Comparison of ENCODE assay signal across 25 cellular contexts in genomic region chr11:13777341-13777985, GRCh38.
DNase-seq lines count a peak whose midpoint lies in the region; ATAC-seq, FAIRE-seq and TF ChIP-seq lines count a peak whose summit lies in the region.
"Had no signal": no experiment of that assay in that cellular context is flagged by ENCODE, and none has a peak within 500 bp of the region (broad histone marks: within the 10 kb centered on the region; RNA-seq: fewer than 3 reads in every experiment).

No MANE protein-coding gene starts in this region.

- H3K27me3 ChIP-seq in CD4-positive, CD25-positive, alpha-beta regulatory T cell (ENCODE audit: control insufficient read depth, insufficient read depth, low read length), result peaks cover 4% of the 10 kb centered on the region
- H3K27me3 ChIP-seq in HUES48 (ENCODE audit: control insufficient read depth, insufficient read depth, low read length) (no peaks in the 10 kb centered on the region), H1 (replicated peaks in 1 of 4; ENCODE audit: control insufficient read depth in 3 of 4, extremely low read depth in 1 of 4, insufficient read depth in 3 of 4, low read length in 3 of 4) (no peaks in the 10 kb centered on the region), mesendoderm (ENCODE audit: insufficient read depth, low read length, poor library complexity) (no peaks in the 10 kb centered on the region)
- H3K27me3 ChIP-seq: BLaER1 treated with 17β-estradiol and CSF1 and Interleukin-3, amounts not matched to agents 10 nM and 100 nM; Peyer's patch had no signal

- H3K23me2 ChIP-seq in H1 (ENCODE audit: low read depth, low read length), result no peaks in the 10 kb centered on the region

- CTCF ChIA-PET in H1 (lab: Charles Lee; ENCODE audit: partially characterized antibody), result interaction anchor here (0.6 to 3.9 kb wide), 8 partner anchors 15 to 677 kb away, joined by 3 to 23 read pairs (median 8); no protein-coding TSS in a partner anchor

- H3K23ac ChIP-seq in H1 (ENCODE audit: insufficient read length), result no peak overlapping the region
- no peak overlapping the region for H3K23ac ChIP-seq in mesendoderm (ENCODE audit: low read length)

- no peak overlapping the region for H2BK20ac ChIP-seq in H1 (ENCODE audit: low read length)

- H3K14ac ChIP-seq in H1 (ENCODE audit: insufficient read length), result no peak overlapping the region

- peaks cover 24% of the 10 kb centered on the region for H3K27me3 Mint-ChIP-seq in CD4-positive, CD25-positive, alpha-beta regulatory T cell

- H3K18ac ChIP-seq in H1 (ENCODE audit: extremely low read depth, low read length), result no peak overlapping the region
- H3K18ac ChIP-seq in mesendoderm (ENCODE audit: low read length), result no peak overlapping the region

- no peaks in the 10 kb centered on the region for H3K9me3 Mint-ChIP-seq in CD4-positive, CD25-positive, alpha-beta regulatory T cell
- H3K9me3 Mint-ChIP-seq: CD8-positive, alpha-beta T cell had no signal

- ATAC-seq in CD4-positive, CD25-positive, alpha-beta regulatory T cell (ENCODE audit: low read depth in 2 of 2), result no peak
- no peak for ATAC-seq in GM19035 (IDR thresholded peaks at IDR 0.05; ENCODE audit: unreplicated experiment)
- ATAC-seq: CD8-positive, alpha-beta T cell; SK-N-SH treated with all-trans-retinoic acid at 6 μM for 48 hours had no signal

- H3K36me3 ChIP-seq in CD4-positive, CD25-positive, alpha-beta regulatory T cell (ENCODE audit: control insufficient read depth, insufficient read depth, low read length), result no peaks in the 10 kb centered on the region
- H3K36me3 ChIP-seq in HUES48 (ENCODE audit: control insufficient read depth, insufficient read depth, low read length), result no peaks in the 10 kb centered on the region
- H3K36me3 ChIP-seq in H1 (ENCODE audit: control insufficient read depth in 2 of 4, insufficient read depth in 4 of 4, low read length in 3 of 4), result no peaks in the 10 kb centered on the region
- H3K36me3 ChIP-seq in mesendoderm (ENCODE audit: control insufficient read depth, insufficient read depth, low read length), result no peaks in the 10 kb centered on the region
- H3K36me3 ChIP-seq: BLaER1 treated with 17β-estradiol and CSF1 and Interleukin-3, amounts not matched to agents 10 nM and 100 nM; Peyer's patch had no signal

- H3K4me1 Mint-ChIP-seq in CD4-positive, CD25-positive, alpha-beta regulatory T cell, result peaks cover 0 to 3% (median 0%) of the 10 kb centered on the region in 4 donors

- no peak overlapping the region for H2BK12ac ChIP-seq in H1 (ENCODE audit: low read depth, low read length)

- H3K36me3 Mint-ChIP-seq in CD4-positive, CD25-positive, alpha-beta regulatory T cell, result no peaks in the 10 kb centered on the region
- H3K36me3 Mint-ChIP-seq: CD8-positive, alpha-beta T cell had no signal

- no peak for TF ChIP-seq CTCF in H1 (IDR thresholded peaks at IDR 0.05; ENCODE audit: control extremely low read depth in 1 of 3, insufficient read depth in 1 of 3, low read depth in 1 of 3, low read length in 3 of 3)

- no peak overlapping the region for H3K56ac ChIP-seq in H1 (replicated peaks; ENCODE audit: insufficient read length, low read depth, low read length)
- peak overlapping the region; percentile 3 for H3K56ac ChIP-seq in mesendoderm (ENCODE audit: low read length)

- H2BK15ac ChIP-seq in H1 (ENCODE audit: low read length) (no peak overlapping the region), mesendoderm (replicated peaks; ENCODE audit: low read depth) (no peak overlapping the region)

- DNase-seq in CD4-positive, CD25-positive, alpha-beta regulatory T cell, result no peak
- DNase-seq in H1 (ENCODE audit: low read depth in 1 of 2, low spot score in 2 of 2) (peak; percentile 25 to 61), mesendoderm (peak; percentile 96), DMS 273 treated with DMSO at 0.1 percent for 48 hours (lab: John Stamatoyannopoulos, UW) (no peak), NCI-H2081 treated with DMSO at 0.1 percent for 48 hours (lab: John Stamatoyannopoulos, UW) (no peak), HuH-7.5 (ENCODE audit: low spot score) (no peak)
- DNase-seq: 8988T; CD8-positive, alpha-beta T cell; DMS153; GDM1; NCI-H1105; NCI-H146; NCI-H2029; NCI-H2171; NCI-H524 treated with DMSO at 0.1 percent for 48 hours; NCI-H82; Peyer's patch had no signal

- peak overlapping the region; percentile 35 to 58; a peak in 3 of 4 replicates for H3K4me2 ChIP-seq in H1 (ENCODE audit: insufficient read depth in 1 of 2, low read depth in 2 of 2, low read length in 2 of 2)
- no peak overlapping the region for H3K4me2 ChIP-seq in mesendoderm (ENCODE audit: low read length)
- H3K4me2 ChIP-seq: BLaER1 treated with 17β-estradiol and CSF1 and Interleukin-3, amounts not matched to agents 10 nM and 100 nM; KMS-11 had no signal

- H3K9ac ChIP-seq in HUES48 (ENCODE audit: low read depth, low read length), result peak overlapping the region; percentile 43; the same call in 1 of the 2 replicates
- H3K9ac ChIP-seq in H1 (replicated peaks in 1 of 4; ENCODE audit: extremely low read depth in 1 of 4, low read depth in 3 of 4, low read length in 3 of 4), result no peak overlapping the region
- H3K9ac ChIP-seq in mesendoderm (ENCODE audit: low read length), result no peak overlapping the region
- H3K9ac ChIP-seq: BLaER1 treated with 17β-estradiol and CSF1 and Interleukin-3, amounts not matched to agents 10 nM and 100 nM; KMS-11 had no signal

- POLR2A ChIA-PET in H1 (lab: Charles Lee; ENCODE audit: partially characterized antibody), result no interaction called here

- H4K91ac ChIP-seq in H1 (replicated peaks; ENCODE audit: insufficient read length, low read length), result no peak overlapping the region

- H3K27ac Mint-ChIP-seq in CD4-positive, CD25-positive, alpha-beta regulatory T cell, result peak overlapping the region in 2 of 3 donors; percentile 20 to 22
- H3K27ac Mint-ChIP-seq: CD8-positive, alpha-beta T cell had no signal

- H3K4me3 ChIP-seq in CD4-positive, CD25-positive, alpha-beta regulatory T cell (ENCODE audit: low read depth, low read length), result no peak overlapping the region
- peak overlapping the region; percentile 34; the same call in 1 of the 2 replicates for H3K4me3 ChIP-seq in HUES48 (ENCODE audit: low read depth, low read length)
- H3K4me3 ChIP-seq in H1 (ENCODE audit: extremely low read depth in 1 of 4, insufficient read depth in 2 of 4, low read depth in 3 of 4, low read length in 4 of 4), result peak overlapping the region in 1 of 4 experiments; percentile 46; a peak in 2 of 8 replicates
- no peak overlapping the region for H3K4me3 ChIP-seq in mesendoderm (ENCODE audit: low read length)
- H3K4me3 ChIP-seq: BLaER1 treated with 17β-estradiol and CSF1 and Interleukin-3, amounts not matched to agents 10 nM and 100 nM; Peyer's patch had no signal

- FAIRE-seq in H1 (lab: Jason Lieb, UNC), result peak; percentile 90
- FAIRE-seq: GM18507, GM19239, H54 had no signal

- H4K8ac ChIP-seq in H1 (ENCODE audit: extremely low read depth, insufficient read depth, low read length), result no peak overlapping the region
- H4K8ac ChIP-seq in mesendoderm (ENCODE audit: low read depth, low read length), result no peak overlapping the region

- no peak overlapping the region for H3K4me3 Mint-ChIP-seq in CD4-positive, CD25-positive, alpha-beta regulatory T cell
- H3K4me3 Mint-ChIP-seq: CD8-positive, alpha-beta T cell had no signal

- TF ChIP-seq POLR2A in H1 (IDR thresholded peaks at IDR 0.05; ENCODE audit: control extremely low read depth in 1 of 2, low read depth in 2 of 2, low read length in 2 of 2), result no peak

- no peak overlapping the region for H3K27ac ChIP-seq in CD4-positive, CD25-positive, alpha-beta regulatory T cell (ENCODE audit: insufficient read depth, low read length, poor library complexity, severe bottlenecking)
- H3K27ac ChIP-seq in HUES48 (ENCODE audit: low read depth, low read length), result peak overlapping the region; percentile 96
- H3K27ac ChIP-seq in H1 (ENCODE audit: low read depth, low read length), result peak overlapping the region; percentile 26; the same call in 1 of the 2 replicates
- no peak overlapping the region for H3K27ac ChIP-seq in mesendoderm (ENCODE audit: low read depth, low read length)
- H3K27ac ChIP-seq: BLaER1 treated with 17β-estradiol and CSF1 and Interleukin-3, amounts not matched to agents 10 nM and 100 nM; KMS-11; Peyer's patch had no signal

- no peaks in the 10 kb centered on the region for H4K20me1 ChIP-seq in H1 (replicated peaks in 1 of 2; ENCODE audit: control insufficient read depth in 1 of 2, insufficient read depth in 2 of 2, low read length in 2 of 2)
- H4K20me1 ChIP-seq: BLaER1 treated with 17β-estradiol and CSF1 and Interleukin-3, amounts not matched to agents 10 nM and 100 nM had no signal

- H3K79me2 ChIP-seq in H1 (ENCODE audit: control insufficient read depth in 1 of 2, insufficient read depth in 2 of 2, low read length in 2 of 2) (no peaks in the 10 kb centered on the region), mesendoderm (ENCODE audit: control insufficient read depth, insufficient read depth, low read length) (no peaks in the 10 kb centered on the region)

- no peaks in the 10 kb centered on the region for H3K9me3 ChIP-seq in CD4-positive, CD25-positive, alpha-beta regulatory T cell (ENCODE audit: control insufficient read depth in 2 of 2, low read length in 2 of 2)
- H3K9me3 ChIP-seq in HUES48 (ENCODE audit: control insufficient read depth, insufficient read depth, low read length), result no peaks in the 10 kb centered on the region
- no peaks in the 10 kb centered on the region for H3K9me3 ChIP-seq in H1 (ENCODE audit: insufficient read depth in 2 of 2, low read depth in 1 of 2, low read length in 1 of 2)
- H3K9me3 ChIP-seq: BLaER1 treated with 17β-estradiol and CSF1 and Interleukin-3, amounts not matched to agents 10 nM and 100 nM; Peyer's patch had no signal

- WGBS in H1 (ENCODE audit: extremely low coverage in 1 of 2, insufficient coverage in 1 of 2, insufficient read length in 1 of 2, insufficient replicate concordance in 2 of 2, low coverage in 1 of 2, low lambda C conversion rate in 2 of 2, missing lambda C conversion rate in 1 of 2), 2 experiments, result 10% methylated on average over 7 of the region's 7 CpGs; no CpG with 5 or more reads in 1 of the 2 experiments
- WGBS in mesendoderm (ENCODE audit: extremely low coverage, insufficient coverage, low lambda C conversion rate), result no CpG with 5 or more reads among the region's 7 CpGs

- H3K4me1 ChIP-seq in CD4-positive, CD25-positive, alpha-beta regulatory T cell (ENCODE audit: control insufficient read depth, insufficient read depth, low read length, poor library complexity, severe bottlenecking), result peaks cover 5% of the 10 kb centered on the region
- H3K4me1 ChIP-seq in HUES48 (ENCODE audit: control insufficient read depth, insufficient read depth, low read length) (peaks cover 38% of the 10 kb centered on the region), H1 (replicated peaks in 1 of 4; ENCODE audit: control insufficient read depth in 3 of 4, insufficient read depth in 4 of 4, low read length in 3 of 4) (peaks cover 2 to 9% (median 5%) of the 10 kb centered on the region in 4 experiments; a peak in 5 of 7 replicates), mesendoderm (ENCODE audit: control insufficient read depth, low read depth, low read length) (peaks cover 14% of the 10 kb centered on the region)
- H3K4me1 ChIP-seq: Peyer's patch had no signal

- H2AK5ac ChIP-seq in H1 (ENCODE audit: low read depth, low read length) (no peak overlapping the region), mesendoderm (ENCODE audit: low read length) (no peak overlapping the region)

- H2BK5ac ChIP-seq in H1 (ENCODE audit: low read depth, low read length) (no peak overlapping the region), mesendoderm (ENCODE audit: low read length) (no peak overlapping the region)

- 0 out of 3 replicates have a peak, but pooled peaks of 1 of the 2 experiments have one; percentile 6 for TF ChIP-seq EP300 in H1 (IDR thresholded peaks at IDR 0.05; ENCODE audit: borderline replicate concordance in 1 of 2, low read depth in 2 of 2, low read length in 2 of 2)

- TF ChIP-seq RAD21 in H1 (IDR thresholded peaks at IDR 0.05 in 1 of 2, conservative IDR thresholded peaks at IDR 0.05 in 1 of 2; ENCODE audit: low read depth in 2 of 2, low read length in 2 of 2), result no peak

- H3K79me1 ChIP-seq in H1 (ENCODE audit: low read depth, low read length) (no peaks in the 10 kb centered on the region), mesendoderm (ENCODE audit: low read length) (no peaks in the 10 kb centered on the region)

- H4K5ac ChIP-seq in H1 (ENCODE audit: insufficient read length, low read depth, low read length), result no peak overlapping the region
- H4K5ac ChIP-seq in mesendoderm (ENCODE audit: low read length), result no peak overlapping the region

- no peak overlapping the region for H2AFZ ChIP-seq in H1 (ENCODE audit: low read length)

- H2BK120ac ChIP-seq in H1 (replicated peaks; ENCODE audit: low read depth, low read length) (no peak overlapping the region), mesendoderm (ENCODE audit: low read depth, low read length) (no peak overlapping the region)

- H3K4ac ChIP-seq in H1 (replicated peaks; ENCODE audit: insufficient read length, low read depth, low read length) (no peak overlapping the region), mesendoderm (ENCODE audit: low read depth, low read length) (no peak overlapping the region)

Comparison
In these comparisons a context has a peak if more than half of its experiments do, and no peak if none do; other contexts are left out.
1. DNase-seq: peak in H1 (2 of 2) and mesendoderm (single experiment); none in CD4-positive, CD25-positive, alpha-beta regulatory T cell (0 of 3), DMS 273 treated with DMSO at 0.1 percent for 48 hours (single experiment), NCI-H2081 treated with DMSO at 0.1 percent for 48 hours (single experiment) and HuH-7.5 (single experiment).
2. H3K27ac ChIP-seq: peak in HUES48 (single experiment) and H1 (single experiment); none in CD4-positive, CD25-positive, alpha-beta regulatory T cell (single experiment) and mesendoderm (single experiment).